Comparison of ENCODE assay signal across 18 cellular contexts in genomic region chr5:138565100-138565821, GRCh38. TPM values are rescaled to one million over a fixed set of nuclear protein-coding genes. Genes with fewer than 3 reads are reported as not detected.
DNase-seq lines count a peak whose midpoint lies in the region; ATAC-seq and FAIRE-seq lines count a peak whose summit lies in the region.
"Had no signal": no experiment of that assay in that cellular context is flagged by ENCODE, and none has a peak within 500 bp of the region (broad histone marks: within the 10 kb centered on the region; RNA-seq: fewer than 3 reads in every experiment).

No MANE protein-coding gene starts in this region.

- H3K9me3 ChIP-seq in small intestine (ENCODE audit: control insufficient read depth, low read depth) = no peaks in the 10 kb centered on the region
- H3K9me3 ChIP-seq: neutrophil, right lobe of liver had no signal

- peaks cover 60% of the 10 kb centered on the region for H3K4me1 Mint-ChIP-seq in activated T-cell treated with anti-CD3 and anti-CD28 coated beads, Interleukin-2, amount 50 U/mL, for 4 hours (ENCODE audit: low read depth)
- H3K4me1 Mint-ChIP-seq in activated naive CD8-positive, alpha-beta T cell treated with anti-CD3 and anti-CD28 coated beads, Interleukin-2, amount 10 ng/mL, durations not matched to agents 7 days and 5 days = peaks cover 33% of the 10 kb centered on the region

- H3K36me3 Mint-ChIP-seq in activated T-cell treated with anti-CD3 and anti-CD28 coated beads, Interleukin-2, amount 50 U/mL, for 4 hours (ENCODE audit: insufficient read depth) = peaks cover 63% of the 10 kb centered on the region
- peaks cover 46% of the 10 kb centered on the region for H3K36me3 Mint-ChIP-seq in activated naive CD8-positive, alpha-beta T cell treated with anti-CD3 and anti-CD28 coated beads, Interleukin-2, amount 10 ng/mL, durations not matched to agents 7 days and 5 days

- WGBS in small intestine, 3 donors = 67 to 79% (median 79%) methylated on average over 7 of the region's 7 CpGs

- peaks cover 28 to 40% of the 10 kb centered on the region in 2 donors for H3K36me3 ChIP-seq in small intestine (ENCODE audit: control insufficient read depth in 2 of 2, insufficient read depth in 2 of 2, low read length in 2 of 2)

- in situ Hi-C loops in ACHN (cut with HindIII; ENCODE audit: low pct_ligation_motif_present, low pct_unique_long_range_greater_than_20kb, low sequenced_read_pairs) = no loop called here

- H3K4me3 ChIP-seq in Jurkat, Clone E6-1 (ENCODE audit: low read length) = no peak overlapping the region
- H3K4me3 ChIP-seq in small intestine (ENCODE audit: low read depth in 1 of 2, low read length in 2 of 2) = no peak overlapping the region
- H3K4me3 ChIP-seq: right lobe of liver had no signal

- no peak for FAIRE-seq in small intestine (lab: Jason Lieb, UNC)
- FAIRE-seq: G401.6 had no signal

- H3K27ac ChIP-seq in small intestine (ENCODE audit: low read depth in 1 of 2, low read length in 1 of 2) = peak overlapping the region; percentile 0 to 11
- H3K27ac ChIP-seq: neutrophil had no signal

- POLR2A ChIA-PET in activated naive CD8-positive, alpha-beta T cell treated with anti-CD3 and anti-CD28 coated beads, Interleukin-2, amount 10 ng/mL, durations not matched to agents 7 days and 5 days (lab: Charles Lee) = interaction anchor here (0.6 to 1.7 kb wide), 5 partner anchors 10 to 777 kb away, joined by 3 to 17 read pairs (median 5); partner anchors contain the start of genes ETF1 and HSPA9

- H3K9me3 Mint-ChIP-seq in activated T-cell treated with anti-CD3 and anti-CD28 coated beads, Interleukin-2, amount 50 U/mL, for 4 hours = no peaks in the 10 kb centered on the region
- H3K9me3 Mint-ChIP-seq in activated naive CD8-positive, alpha-beta T cell treated with anti-CD3 and anti-CD28 coated beads, Interleukin-2, amount 10 ng/mL, durations not matched to agents 7 days and 5 days = no peaks in the 10 kb centered on the region
- H3K9me3 Mint-ChIP-seq: type B pancreatic cell had no signal

- no peaks in the 10 kb centered on the region for H3K27me3 Mint-ChIP-seq in activated T-cell treated with anti-CD3 and anti-CD28 coated beads, Interleukin-2, amount 50 U/mL, for 4 hours (ENCODE audit: low read depth)
- no peaks in the 10 kb centered on the region for H3K27me3 Mint-ChIP-seq in activated naive CD8-positive, alpha-beta T cell treated with anti-CD3 and anti-CD28 coated beads, Interleukin-2, amount 10 ng/mL, durations not matched to agents 7 days and 5 days
- H3K27me3 Mint-ChIP-seq: type B pancreatic cell had no signal

- peak; percentile 71 to 82 for ATAC-seq in activated T-cell treated with anti-CD3 and anti-CD28 coated beads, Interleukin-2, amount 50 U/mL, for 4 hours
- peak; percentile 78 for ATAC-seq in activated naive CD8-positive, alpha-beta T cell treated with anti-CD3 and anti-CD28 coated beads, Interleukin-2, amount 10 ng/mL, durations not matched to agents 7 days and 5 days (ENCODE audit: low read depth)

- H3K27ac Mint-ChIP-seq in activated naive CD8-positive, alpha-beta T cell treated with anti-CD3 and anti-CD28 coated beads, Interleukin-2, amount 10 ng/mL, durations not matched to agents 7 days and 5 days = peak overlapping the region; percentile 83

- H3K27me3 ChIP-seq in small intestine (ENCODE audit: control insufficient read depth in 2 of 2, insufficient read depth in 2 of 2, low read length in 2 of 2) = no peaks in the 10 kb centered on the region
- H3K27me3 ChIP-seq: neutrophil, right lobe of liver had no signal

- H3K4me3 Mint-ChIP-seq in activated T-cell treated with anti-CD3 and anti-CD28 coated beads, Interleukin-2, amount 50 U/mL, for 4 hours = peak overlapping the region; percentile 52
- H3K4me3 Mint-ChIP-seq in activated naive CD8-positive, alpha-beta T cell treated with anti-CD3 and anti-CD28 coated beads, Interleukin-2, amount 10 ng/mL, durations not matched to agents 7 days and 5 days = peak overlapping the region; percentile 29

- DNase-seq in activated T-cell treated with anti-CD3 and anti-CD28 coated beads, Interleukin-2, amount 50 U/mL, for 4 hours = no peak
- DNase-seq in activated T-cell treated with anti-CD3 and anti-CD28 coated beads, Interleukin-2, amount 50 U/mL, for 1 hour = no peak
- peak; percentile 77 for DNase-seq in Jurkat, Clone E6-1 (ENCODE audit: low read depth, low spot score)
- no peak for DNase-seq in activated naive CD8-positive, alpha-beta T cell treated with anti-CD3 and anti-CD28 coated beads, Interleukin-2, amount 10 ng/mL, durations not matched to agents 7 days and 5 days
- DNase-seq in small intestine (peak; percentile 47), ACHN (no peak), 8988T (no peak), cerebellum (ENCODE audit: low spot score) (no peak)
- DNase-seq: activated CD4-positive, alpha-beta T cell treated with anti-CD3 and anti-CD28 coated beads, Interleukin-2, amount 50 U/mL, for 1 hour; COR-L47; mammary epithelial cell; NCI-H2029 treated with DMSO at 0.1 percent for 48 hours; NCI-H748 treated with DMSO at 0.1 percent for 48 hours; right lobe of liver; stimulated activated CD4-positive, alpha-beta T cell treated with anti-CD3 and anti-CD28 coated beads, Interleukin-4, amount 100 ng/mL, for 24 hours had no signal

- no peaks in the 10 kb centered on the region for H3K4me1 ChIP-seq in small intestine (ENCODE audit: control insufficient read depth in 2 of 2, insufficient read depth in 1 of 2, low read depth in 1 of 2, low read length in 1 of 2)

RNA-seq across cellular contexts. Expression of gene HSPA9, which starts 9.9 kb away (rescaled TPM):
- 100 to 1,000 TPM; 701 to 707 (median 707) TPM for total RNA-seq in activated T-cell treated with anti-CD3 and anti-CD28 coated beads, Interleukin-2, amount 50 U/mL, for 4 hours
- polyA plus RNA-seq in Jurkat, Clone E6-1 (2012; ENCODE audit: insufficient read depth, insufficient read length) = 365 TPM
- 100 to 1,000 TPM; 168 to 183 TPM for total RNA-seq in activated naive CD8-positive, alpha-beta T cell treated with anti-CD3 and anti-CD28 coated beads, Interleukin-2, amount 10 ng/mL, durations not matched to agents 7 days and 5 days
- 100 to 1,000 TPM in 1 of 3 donors, 10 to 100 TPM in 2; 93.7 to 169 (median 95.4) TPM for polyA plus RNA-seq in small intestine
- total RNA-seq in cerebellum = 138 TPM

RNA-seq across cellular contexts. Expression of gene ETF1, which starts 22.2 kb away (rescaled TPM):
- 100 to 1,000 TPM; 261 to 279 (median 270) TPM for total RNA-seq in activated T-cell treated with anti-CD3 and anti-CD28 coated beads, Interleukin-2, amount 50 U/mL, for 4 hours
- 89.6 TPM for polyA plus RNA-seq in Jurkat, Clone E6-1 (2012; ENCODE audit: insufficient read depth, insufficient read length)
- total RNA-seq in activated naive CD8-positive, alpha-beta T cell treated with anti-CD3 and anti-CD28 coated beads, Interleukin-2, amount 10 ng/mL, durations not matched to agents 7 days and 5 days = 10 to 100 TPM; 65.2 to 68.1 TPM
- 10 to 100 TPM; 40.7 to 56.2 (median 50.0) TPM for polyA plus RNA-seq in small intestine
- 37.7 TPM for total RNA-seq in cerebellum

Comparison
In these comparisons a context has a peak if more than half of its experiments do, and no peak if none do; other contexts are left out.
1. DNase-seq: peak in Jurkat, Clone E6-1 (single experiment) and small intestine (single experiment); none in activated T-cell treated with anti-CD3 and anti-CD28 coated beads, Interleukin-2, amount 50 U/mL, for 4 hours (single experiment), activated T-cell treated with anti-CD3 and anti-CD28 coated beads, Interleukin-2, amount 50 U/mL, for 1 hour (single experiment), activated naive CD8-positive, alpha-beta T cell treated with anti-CD3 and anti-CD28 coated beads, Interleukin-2, amount 10 ng/mL, durations not matched to agents 7 days and 5 days (single experiment), ACHN (single experiment), 8988T (single experiment) and cerebellum (single experiment).